10 cellular contexts compared by ENCODE assay signal in the genomic region with DNA sequence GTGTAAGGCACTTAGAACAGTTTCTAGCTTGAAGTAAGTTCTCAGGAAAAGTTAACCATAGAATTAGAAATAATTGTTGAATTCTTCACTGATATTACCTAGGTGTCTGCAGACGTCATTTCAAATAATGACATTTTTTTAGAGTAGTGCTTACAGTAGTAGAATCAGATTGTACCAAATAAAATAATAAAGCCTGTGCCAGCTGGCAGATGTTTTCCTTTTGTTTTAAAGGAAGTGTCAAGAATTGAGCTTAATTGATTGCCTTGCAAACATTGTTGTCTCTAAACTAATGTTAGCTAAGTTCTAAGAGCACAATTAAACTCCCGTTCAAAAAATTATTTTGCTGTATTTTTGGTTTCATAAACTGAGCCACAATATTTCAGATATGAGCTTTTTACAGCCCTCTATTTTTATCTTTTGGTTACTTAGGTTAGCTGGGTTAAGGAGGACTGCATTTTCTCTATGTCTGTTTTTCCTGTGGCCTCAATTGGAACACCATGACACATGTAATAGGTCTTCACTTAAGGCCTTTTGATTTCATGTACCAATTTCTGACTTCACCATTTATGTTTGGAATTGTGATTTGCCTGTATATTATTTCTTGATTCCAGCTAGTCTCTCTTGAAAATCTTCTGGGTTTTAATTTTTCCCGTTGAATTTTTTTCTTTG.
"Had no signal": no experiment of that assay in that cellular context is flagged by ENCODE, and none has a peak within 500 bp of the region (broad histone marks: within the 10 kb centered on the region; RNA-seq: fewer than 3 reads in every experiment).

No MANE protein-coding gene starts in this region.

- H3K27ac ChIP-seq: heart right ventricle, lower lobe of right lung had no signal

- H3K9me3 ChIP-seq: heart right ventricle, lower lobe of right lung had no signal

- DNase-seq: activated CD4-positive, alpha-beta T cell treated with anti-CD3 and anti-CD28 coated beads, Interleukin-2, amount 50 U/mL, for 1 hour; activated gamma-delta T cell; activated naive CD8-positive, alpha-beta T cell treated with anti-CD3 and anti-CD28 coated beads for 36 hours; activated T-cell treated with anti-CD3 and anti-CD28 coated beads, Interleukin-2, amount 50 U/mL, for 1 hour; cerebellar nuclear complex; foreskin melanocyte; heart right ventricle; kidney glomerular epithelial cell; lower lobe of right lung; stimulated activated CD4-positive, alpha-beta T cell treated with anti-CD3 and anti-CD28 coated beads, Interleukin-4, amount 100 ng/mL, for 4 hours had no signal

- H3K27me3 ChIP-seq: heart right ventricle had no signal

- H3K4me3 ChIP-seq: heart right ventricle, lower lobe of right lung had no signal
